ENCODE assay signal across 19 cellular contexts in genomic region chr7:36462551-36463137, GRCh38.
DNase-seq lines count a peak whose midpoint lies in the region; ATAC-seq, FAIRE-seq and TF ChIP-seq lines count a peak whose summit lies in the region.
"Had no signal": no experiment of that assay in that cellular context is flagged by ENCODE, and none has a peak within 500 bp of the region (broad histone marks: within the 10 kb centered on the region; RNA-seq: fewer than 3 reads in every experiment).

No MANE protein-coding gene starts in this region.

- no peaks in the 10 kb centered on the region for H3K36me3 Mint-ChIP-seq in T-helper 17 cell (ENCODE audit: low read depth)
- H3K36me3 Mint-ChIP-seq: CD4-positive, alpha-beta memory T cell had no signal

- H4K8ac ChIP-seq in H1 (ENCODE audit: extremely low read depth, insufficient read depth, low read length) (peak overlapping the region; percentile 72; the same call in 1 of the 2 replicates), neuronal stem cell (ENCODE audit: low read depth, low read length) (no peak overlapping the region)

- H2AK5ac ChIP-seq in H1 (ENCODE audit: low read depth, low read length): no peak overlapping the region; the same call in 1 of the 2 replicates
- H2AK5ac ChIP-seq in neuronal stem cell (ENCODE audit: low read depth, low read length): peak overlapping the region; percentile 14

- no peak overlapping the region for H3K4me2 ChIP-seq in H1 (ENCODE audit: insufficient read depth in 1 of 2, low read depth in 2 of 2, low read length in 2 of 2)
- H3K4me2 ChIP-seq in neuronal stem cell (ENCODE audit: insufficient read depth, low read length, poor library complexity, severe bottlenecking): no peak overlapping the region

- ATAC-seq in right lobe of liver (peak in 3 of 4 donors; percentile 29 to 53 (median 46)), T-helper 17 cell (no peak), HG02885 (IDR thresholded peaks at IDR 0.05; ENCODE audit: poor library complexity, unreplicated experiment) (no peak), GM18505 (IDR thresholded peaks at IDR 0.05; ENCODE audit: unreplicated experiment) (no peak)

- H3K4ac ChIP-seq in H1 (replicated peaks; ENCODE audit: insufficient read length, low read depth, low read length): no peak overlapping the region
- H3K4ac ChIP-seq in neuronal stem cell (ENCODE audit: low read length): peak overlapping the region; percentile 13

- H2BK12ac ChIP-seq in H1 (ENCODE audit: low read depth, low read length) (no peak overlapping the region), neuronal stem cell (ENCODE audit: low read length) (peak overlapping the region; percentile 7)

- H3K18ac ChIP-seq in H1 (ENCODE audit: extremely low read depth, low read length): no peak overlapping the region
- no peak overlapping the region for H3K18ac ChIP-seq in neuronal stem cell (ENCODE audit: low read length)

- H3K14ac ChIP-seq in H1 (ENCODE audit: insufficient read length) (no peak overlapping the region), neuronal stem cell (ENCODE audit: low read length) (no peak overlapping the region)

- H2BK15ac ChIP-seq in H1 (ENCODE audit: low read length) (no peak overlapping the region), neuronal stem cell (ENCODE audit: low read length) (peak overlapping the region; percentile 9)

- TF ChIP-seq POLR2A in H1 (IDR thresholded peaks at IDR 0.05; ENCODE audit: control extremely low read depth in 1 of 2, low read depth in 2 of 2, low read length in 2 of 2) (no peak), right lobe of liver (IDR thresholded peaks at IDR 0.05) (no peak), GM18505 (IDR thresholded peaks at IDR 0.05; ENCODE audit: borderline replicate concordance, extremely low read depth, insufficient read depth, insufficient read length) (no peak)

- H3K4me1 ChIP-seq in H1 (replicated peaks in 1 of 4; ENCODE audit: control insufficient read depth in 3 of 4, insufficient read depth in 4 of 4, low read length in 3 of 4): no peaks in the 10 kb centered on the region
- H3K4me1 ChIP-seq in right lobe of liver: peaks cover 0 to 17% (median 3%) of the 10 kb centered on the region in 4 donors
- peaks cover 0 to 3% of the 10 kb centered on the region in 2 donors for H3K4me1 ChIP-seq in neuronal stem cell (ENCODE audit: control insufficient read depth in 2 of 2, insufficient read depth in 1 of 2, low read depth in 1 of 2, low read length in 2 of 2)

- H3K9me3 ChIP-seq in H1 (ENCODE audit: insufficient read depth in 2 of 2, low read depth in 1 of 2, low read length in 1 of 2): no peaks in the 10 kb centered on the region; a peak in 1 of 4 replicates
- H3K9me3 ChIP-seq in right lobe of liver: no peaks in the 10 kb centered on the region
- no peaks in the 10 kb centered on the region for H3K9me3 ChIP-seq in neuronal stem cell (replicated peaks in 1 of 2; ENCODE audit: control insufficient read depth in 2 of 2, insufficient read depth in 1 of 2, low read depth in 1 of 2, low read length in 2 of 2)
- H3K9me3 ChIP-seq in T-helper 17 cell (ENCODE audit: control insufficient read depth, low read length, poor library complexity, severe bottlenecking): no peaks in the 10 kb centered on the region

- H3K27me3 ChIP-seq in H1 (replicated peaks in 1 of 4; ENCODE audit: control insufficient read depth in 3 of 4, extremely low read depth in 1 of 4, insufficient read depth in 3 of 4, low read length in 3 of 4): no peaks in the 10 kb centered on the region; a peak in 1 of 7 replicates
- no peaks in the 10 kb centered on the region for H3K27me3 ChIP-seq in right lobe of liver
- H3K27me3 ChIP-seq in neuronal stem cell (ENCODE audit: control insufficient read depth in 3 of 3, insufficient read depth in 3 of 3, low read depth in 1 of 3, low read length in 3 of 3): no peaks in the 10 kb centered on the region

- H2BK120ac ChIP-seq in H1 (replicated peaks; ENCODE audit: low read depth, low read length) (no peak overlapping the region), neuronal stem cell (ENCODE audit: low read depth, low read length) (no peak overlapping the region)

- TF ChIP-seq CTCF in H1 (IDR thresholded peaks at IDR 0.05; ENCODE audit: control extremely low read depth in 1 of 3, insufficient read depth in 1 of 3, low read depth in 1 of 3, low read length in 3 of 3) (no peak), right lobe of liver (IDR thresholded peaks at IDR 0.05) (no peak)

- H2BK20ac ChIP-seq in H1 (ENCODE audit: low read length): no peak overlapping the region

- no peak for TF ChIP-seq RAD21 in H1 (IDR thresholded peaks at IDR 0.05 in 1 of 2, conservative IDR thresholded peaks at IDR 0.05 in 1 of 2; ENCODE audit: low read depth in 2 of 2, low read length in 2 of 2)

- no peak overlapping the region for H3K27ac ChIP-seq in H1 (ENCODE audit: low read depth, low read length)
- H3K27ac ChIP-seq in right lobe of liver: peak overlapping the region in 1 of 3 donors; percentile 81
- H3K27ac ChIP-seq in neuronal stem cell (replicated peaks; ENCODE audit: low read length): no peak overlapping the region

- DNase-seq in H1 (ENCODE audit: low read depth in 1 of 2, low spot score in 2 of 2) (no peak), right lobe of liver (peak in 1 of 3 donors; percentile 57), neuronal stem cell (ENCODE audit: low spot score) (no peak), urothelium cell line (ENCODE audit: low spot score) (no peak), epidermal melanocyte (ENCODE audit: insufficient read length, low spot score) (no peak), T-helper 17 cell (no peak)
- DNase-seq: C1 segment of cervical spinal cord; Calu3; CD4-positive, alpha-beta memory T cell; COR-L47; DMS53; DMS79 treated with DMSO at 0.1 percent for 48 hours; GF-D8; GOT3; H7; HCEC 1CT had no signal

- no peak overlapping the region for H3K4me3 Mint-ChIP-seq in T-helper 17 cell
- H3K4me3 Mint-ChIP-seq: CD4-positive, alpha-beta memory T cell had no signal

- H3K23me2 ChIP-seq in H1 (ENCODE audit: low read depth, low read length): no peaks in the 10 kb centered on the region

- no peak overlapping the region for H3K56ac ChIP-seq in H1 (replicated peaks; ENCODE audit: insufficient read length, low read depth, low read length)

- H4K91ac ChIP-seq in H1 (replicated peaks; ENCODE audit: insufficient read length, low read length): no peak overlapping the region
- no peak overlapping the region for H4K91ac ChIP-seq in neuronal stem cell (ENCODE audit: low read depth, low read length, poor library complexity)

- H4K20me1 ChIP-seq in H1 (replicated peaks in 1 of 2; ENCODE audit: control insufficient read depth in 1 of 2, insufficient read depth in 2 of 2, low read length in 2 of 2): no peaks in the 10 kb centered on the region

- no peak overlapping the region for H3K27ac Mint-ChIP-seq in T-helper 17 cell
- H3K27ac Mint-ChIP-seq: CD4-positive, alpha-beta memory T cell had no signal

- no peak overlapping the region for H4K5ac ChIP-seq in H1 (ENCODE audit: insufficient read length, low read depth, low read length)

- H3K79me1 ChIP-seq in H1 (ENCODE audit: low read depth, low read length) (no peaks in the 10 kb centered on the region), neuronal stem cell (ENCODE audit: low read depth, low read length) (no peaks in the 10 kb centered on the region)

- POLR2A ChIA-PET in H1 (lab: Charles Lee; ENCODE audit: partially characterized antibody): no interaction called here

- H3K23ac ChIP-seq in H1 (ENCODE audit: insufficient read length) (no peak overlapping the region), neuronal stem cell (ENCODE audit: low read depth, low read length, poor library complexity) (no peak overlapping the region)

- H3K9ac ChIP-seq in H1 (replicated peaks in 1 of 4; ENCODE audit: extremely low read depth in 1 of 4, low read depth in 3 of 4, low read length in 3 of 4): no peak overlapping the region
- H3K9ac ChIP-seq in neuronal stem cell (ENCODE audit: low read depth, low read length, poor library complexity): no peak overlapping the region

- H3K4me3 ChIP-seq in H1 (ENCODE audit: extremely low read depth in 1 of 4, insufficient read depth in 2 of 4, low read depth in 3 of 4, low read length in 4 of 4): no peak overlapping the region
- peak overlapping the region in 1 of 3 donors; percentile 39 for H3K4me3 ChIP-seq in right lobe of liver
- no peak overlapping the region for H3K4me3 ChIP-seq in neuronal stem cell (ENCODE audit: low read length in 2 of 2)

- 87% methylated on average over 6 of the region's 6 CpGs; no CpG with 5 or more reads in 1 of the 2 experiments for WGBS in H1 (ENCODE audit: extremely low coverage in 1 of 2, insufficient coverage in 1 of 2, insufficient read length in 1 of 2, insufficient replicate concordance in 2 of 2, low coverage in 1 of 2, low lambda C conversion rate in 2 of 2, missing lambda C conversion rate in 1 of 2), 2 experiments
- 52% methylated on average over 3 of the region's 6 CpGs for WGBS in right lobe of liver (ENCODE audit: insufficient coverage, low coverage, low lambda C conversion rate, missing lambda C conversion rate)
- no CpG with 5 or more reads among the region's 6 CpGs for WGBS in neuronal stem cell (ENCODE audit: extremely low coverage in 2 of 2, insufficient read length in 2 of 2, insufficient replicate concordance in 1 of 2), 2 donors

- peak overlapping the region; percentile 35; the same call in 1 of the 2 replicates for H2AFZ ChIP-seq in H1 (ENCODE audit: low read length)
- H2AFZ ChIP-seq in neuronal stem cell (ENCODE audit: low read length): peak overlapping the region; percentile 45

- no peaks in the 10 kb centered on the region for H3K4me1 Mint-ChIP-seq in T-helper 17 cell
- H3K4me1 Mint-ChIP-seq: CD4-positive, alpha-beta memory T cell had no signal

- H3K36me3 ChIP-seq in H1 (ENCODE audit: control insufficient read depth in 2 of 4, insufficient read depth in 4 of 4, low read length in 3 of 4): no peaks in the 10 kb centered on the region
- no peaks in the 10 kb centered on the region for H3K36me3 ChIP-seq in right lobe of liver
- no peaks in the 10 kb centered on the region for H3K36me3 ChIP-seq in neuronal stem cell (replicated peaks in 1 of 2; ENCODE audit: control insufficient read depth in 2 of 2, insufficient read depth in 2 of 2, low read length in 2 of 2)

- no peaks in the 10 kb centered on the region for H3K79me2 ChIP-seq in H1 (ENCODE audit: control insufficient read depth in 1 of 2, insufficient read depth in 2 of 2, low read length in 2 of 2)

- intact Hi-C loops in right lobe of liver (cut with DNase I): no loop called here

- H2BK5ac ChIP-seq in H1 (ENCODE audit: low read depth, low read length): no peak overlapping the region
- H2BK5ac ChIP-seq in neuronal stem cell (ENCODE audit: low read length): no peak overlapping the region

- H3K27me3 Mint-ChIP-seq in T-helper 17 cell: peaks cover 6% of the 10 kb centered on the region

- TF ChIP-seq EP300 in H1 (IDR thresholded peaks at IDR 0.05; ENCODE audit: borderline replicate concordance in 1 of 2, low read depth in 2 of 2, low read length in 2 of 2): no peak

- no peak for FAIRE-seq in H1 (lab: Jason Lieb, UNC)
- peak; percentile 23 for FAIRE-seq in urothelium cell line (lab: Jason Lieb, UNC)
- FAIRE-seq: GM12891 had no signal

- CTCF ChIA-PET in H1 (lab: Charles Lee; ENCODE audit: partially characterized antibody): interaction anchor here (0.5 to 2.7 kb wide), 4 partner anchors 10 to 1480 kb away, joined by 3 to 11 read pairs (median 4); no protein-coding TSS in a partner anchor

TF ChIP-seq in H1, 55 proteins besides CTCF, POLR2A, EP300 and RAD21:
- TF ChIP-seq CEBPB (IDR thresholded peaks at IDR 0.05; ENCODE audit: low read depth, low read length): peak; percentile 1; the same call in 1 of the 2 replicates
- no peak for TF ChIP-seq CHD1 (IDR thresholded peaks at IDR 0.05; ENCODE audit: low read depth, low read length)

Comparison
In these comparisons a context has a peak if more than half of its experiments do, and no peak if none do; other contexts are left out.
1. ATAC-seq: peak in right lobe of liver (3 of 4); none in T-helper 17 cell (single experiment), HG02885 (single experiment) and GM18505 (single experiment).